Comparison of ENCODE assay signal across 8 cellular contexts in genomic region chr14:72894623-72895378, GRCh38. TPM values are rescaled to one million over a fixed set of nuclear protein-coding genes. Genes with fewer than 3 reads are reported as not detected.
DNase-seq lines count a peak whose midpoint lies in the region; ATAC-seq, FAIRE-seq and TF ChIP-seq lines count a peak whose summit lies in the region.

No MANE protein-coding gene starts in this region.

- ATAC-seq in GM19463 (IDR thresholded peaks at IDR 0.05; ENCODE audit: unreplicated experiment), result no peak

- H3K4me2 ChIP-seq in astrocyte (ENCODE audit: low read length), result peak overlapping the region; percentile 97

- H3K4me1 Mint-ChIP-seq in CD4-positive, alpha-beta memory T cell, result peaks cover 12 to 29% (median 22%) of the 10 kb centered on the region in 4 donors
- H3K4me1 Mint-ChIP-seq in astrocyte (ENCODE audit: low read depth, unreplicated experiment), result peaks cover 14% of the 10 kb centered on the region

- FAIRE-seq in astrocyte (lab: Jason Lieb, UNC), result no peak

- no peak for TF ChIP-seq POLR2A in spleen (IDR thresholded peaks at IDR 0.05)

- POLR2A ChIA-PET in CD4-positive, alpha-beta memory T cell (lab: Charles Lee; ENCODE audit: partially characterized antibody), result interaction anchor here (0.6 to 2.5 kb wide), 4 partner anchors 31 to 378 kb away, joined by 3 to 9 read pairs (median 5); partner anchors contain the start of gene DCAF4

- peak overlapping the region; percentile 83 for H3K9ac ChIP-seq in astrocyte (ENCODE audit: low read length)

- TF ChIP-seq CTCF in LNCaP clone FGC (IDR thresholded peaks at IDR 0.05; ENCODE audit: control insufficient read depth, extremely low read depth, insufficient read depth) (no peak), astrocyte (IDR thresholded peaks at IDR 0.05; ENCODE audit: insufficient read depth, low read depth, low read length) (no peak), spleen (IDR thresholded peaks at IDR 0.05 in 8 of 11, conservative IDR thresholded peaks at IDR 0.05 in 3 of 11) (no peak)

- no peaks in the 10 kb centered on the region for H3K9me3 ChIP-seq in CD4-positive, alpha-beta memory T cell (ENCODE audit: control insufficient read depth in 1 of 2, low read length in 2 of 2)
- H3K9me3 ChIP-seq in astrocyte (ENCODE audit: insufficient read depth, low read depth, low read length) (no peaks in the 10 kb centered on the region), spleen (no peaks in the 10 kb centered on the region)

- peaks cover 0 to 10% of the 10 kb centered on the region in 2 donors for H3K36me3 Mint-ChIP-seq in CD4-positive, alpha-beta memory T cell
- no peaks in the 10 kb centered on the region for H3K36me3 Mint-ChIP-seq in astrocyte (ENCODE audit: low read depth, unreplicated experiment)

- H3K27me3 Mint-ChIP-seq in CD4-positive, alpha-beta memory T cell, result peaks cover 26 to 39% of the 10 kb centered on the region in 2 donors
- H3K27me3 Mint-ChIP-seq in astrocyte (ENCODE audit: low read depth, unreplicated experiment), result peaks cover 20% of the 10 kb centered on the region

- CTCF ChIA-PET in CD4-positive, alpha-beta memory T cell (lab: Charles Lee; ENCODE audit: partially characterized antibody), result interaction anchor here (1.0 to 7.6 kb wide), 7 partner anchors 9 to 379 kb away, joined by 3 to 67 read pairs (median 5); no protein-coding TSS in a partner anchor

- WGBS in spleen, 5 donors, result 4 to 9% (median 7%) methylated on average over 24 to 25 of the region's 25 CpGs

- H4K20me1 ChIP-seq in astrocyte (ENCODE audit: insufficient read depth, low read length), result peaks cover 18% of the 10 kb centered on the region

- H3K27ac ChIP-seq in CD4-positive, alpha-beta memory T cell (ENCODE audit: low read depth, low read length), result no peak overlapping the region
- H3K27ac ChIP-seq in astrocyte (ENCODE audit: low read depth, low read length) (no peak overlapping the region), spleen (peak overlapping the region in 3 of 8 donors; percentile 56 to 68 (median 63))

- no peaks in the 10 kb centered on the region for H3K9me3 Mint-ChIP-seq in CD4-positive, alpha-beta memory T cell
- H3K9me3 Mint-ChIP-seq in astrocyte (ENCODE audit: unreplicated experiment), result no peaks in the 10 kb centered on the region

- H3K79me2 ChIP-seq in astrocyte (ENCODE audit: insufficient read depth, low read length), result peaks cover 37% of the 10 kb centered on the region

- intact Hi-C loops in CD4-positive, alpha-beta memory T cell (cut with micrococcal nuclease), result loop anchor here (1.0 to 10.0 kb wide), 5 partner anchors 10 to 1572 kb away; partner anchors contain the start of genes DCAF4 and SIPA1L1
- intact Hi-C loops in spleen (cut with DNase I; ENCODE audit: low total_unique reads), result loop anchor here (10.0 kb wide), 1 partner anchor 280 kb away; no protein-coding TSS in a partner anchor

- H2AFZ ChIP-seq in astrocyte (ENCODE audit: low read depth, low read length), result peak overlapping the region; percentile 78

- no peaks in the 10 kb centered on the region for H3K36me3 ChIP-seq in CD4-positive, alpha-beta memory T cell (ENCODE audit: insufficient read depth, low read length)
- H3K36me3 ChIP-seq in astrocyte (ENCODE audit: insufficient read depth, low read length), result no peaks in the 10 kb centered on the region
- H3K36me3 ChIP-seq in spleen, result no peaks in the 10 kb centered on the region

- H3K4me1 ChIP-seq in CD4-positive, alpha-beta memory T cell (ENCODE audit: insufficient read depth, low read length), result peaks cover 27% of the 10 kb centered on the region
- H3K4me1 ChIP-seq in astrocyte (ENCODE audit: insufficient read depth, low read length) (peaks cover 16% of the 10 kb centered on the region), spleen (peaks cover 11 to 40% (median 27%) of the 10 kb centered on the region in 6 donors)

- peak overlapping the region; percentile 78 to 79 for H3K4me3 ChIP-seq in CD4-positive, alpha-beta memory T cell (ENCODE audit: low read length in 2 of 2)
- H3K4me3 ChIP-seq in LNCaP clone FGC (ENCODE audit: low read depth, low read length), result peak overlapping the region; percentile 80
- peak overlapping the region; percentile 90 for H3K4me3 ChIP-seq in astrocyte (ENCODE audit: insufficient read depth, low read depth, low read length)
- peak overlapping the region; percentile 68 to 97 (median 91) for H3K4me3 ChIP-seq in spleen

- peak overlapping the region; percentile 88 to 99 (median 95) for H3K4me3 Mint-ChIP-seq in CD4-positive, alpha-beta memory T cell
- H3K4me3 Mint-ChIP-seq in astrocyte (ENCODE audit: unreplicated experiment), result peak overlapping the region; percentile 95

- H3K27ac Mint-ChIP-seq in CD4-positive, alpha-beta memory T cell, result peak overlapping the region in 6 of 7 donors; percentile 38 to 91 (median 88)
- H3K27ac Mint-ChIP-seq in astrocyte (ENCODE audit: unreplicated experiment), result no peak overlapping the region

- peak in 3 of 5 donors; percentile 9 to 14 (median 13) for DNase-seq in CD4-positive, alpha-beta memory T cell
- DNase-seq in LNCaP clone FGC (ENCODE audit: low read depth) (no peak), astrocyte (ENCODE audit: low read depth) (no peak), iPS-NIHi11 (ENCODE audit: low spot score) (peak; percentile 47), spleen (no peak), DMS153 (lab: John Stamatoyannopoulos, UW) (no peak), globus pallidus (ENCODE audit: low spot score) (no peak)

- peaks cover 9% of the 10 kb centered on the region for H3K27me3 ChIP-seq in CD4-positive, alpha-beta memory T cell (ENCODE audit: insufficient read depth, low read length)
- H3K27me3 ChIP-seq in astrocyte (ENCODE audit: insufficient read depth, low read length) (no peaks in the 10 kb centered on the region), spleen (replicated peaks in 1 of 7) (peaks cover 0 to 76% (median 22%) of the 10 kb centered on the region in 7 donors)

RNA-seq across cellular contexts. Expression of gene DPF3, which starts 0.9 kb away (rescaled TPM):
- total RNA-seq in CD4-positive, alpha-beta memory T cell, result under 1 TPM in 1 of 2 experiments, not detected in 1; 0.35 TPM
- under 1 TPM in 1 of 2 donors, not detected in 1; 0.25 TPM for polyA plus RNA-seq in CD4-positive, alpha-beta memory T cell
- total RNA-seq in astrocyte (2.4 and 2.7 TPM in 2 replicates), spleen (1 to 10 TPM; 2.5 to 8.9 (median 3.5) TPM)
- 1 to 10 TPM in 2 of 3 donors, under 1 TPM in 1; 0.76 to 1.2 (median 1.1) TPM for polyA plus RNA-seq in spleen

RNA-seq across cellular contexts. Expression of gene DCAF4, which starts 31.5 kb away (rescaled TPM):
- 10 to 100 TPM; 25.2 to 26.9 TPM for total RNA-seq in CD4-positive, alpha-beta memory T cell
- polyA plus RNA-seq in CD4-positive, alpha-beta memory T cell, result 10 to 100 TPM in 1 of 2 donors, 1 to 10 TPM in 1; 7.2 to 10.2 TPM
- total RNA-seq in astrocyte, result 33.5 and 34.3 TPM in 2 replicates
- total RNA-seq in spleen, result 10 to 100 TPM; 10.3 to 25.0 (median 14.1) TPM
- 10 to 100 TPM in 1 of 3 donors, 1 to 10 TPM in 2; 7.7 to 10.6 (median 7.8) TPM for polyA plus RNA-seq in spleen

Comparison
In these comparisons a context has a peak if more than half of its experiments do, and no peak if none do; other contexts are left out.
1. DNase-seq: peak in CD4-positive, alpha-beta memory T cell (3 of 5) and iPS-NIHi11 (single experiment); none in LNCaP clone FGC (single experiment), astrocyte (single experiment), spleen (single experiment), DMS153 (single experiment) and globus pallidus (single experiment).
2. Peak in every context shown above with its lines, with median percentiles within 50 percentile points of each other: H3K4me3 ChIP-seq.